In the genomic region with DNA sequence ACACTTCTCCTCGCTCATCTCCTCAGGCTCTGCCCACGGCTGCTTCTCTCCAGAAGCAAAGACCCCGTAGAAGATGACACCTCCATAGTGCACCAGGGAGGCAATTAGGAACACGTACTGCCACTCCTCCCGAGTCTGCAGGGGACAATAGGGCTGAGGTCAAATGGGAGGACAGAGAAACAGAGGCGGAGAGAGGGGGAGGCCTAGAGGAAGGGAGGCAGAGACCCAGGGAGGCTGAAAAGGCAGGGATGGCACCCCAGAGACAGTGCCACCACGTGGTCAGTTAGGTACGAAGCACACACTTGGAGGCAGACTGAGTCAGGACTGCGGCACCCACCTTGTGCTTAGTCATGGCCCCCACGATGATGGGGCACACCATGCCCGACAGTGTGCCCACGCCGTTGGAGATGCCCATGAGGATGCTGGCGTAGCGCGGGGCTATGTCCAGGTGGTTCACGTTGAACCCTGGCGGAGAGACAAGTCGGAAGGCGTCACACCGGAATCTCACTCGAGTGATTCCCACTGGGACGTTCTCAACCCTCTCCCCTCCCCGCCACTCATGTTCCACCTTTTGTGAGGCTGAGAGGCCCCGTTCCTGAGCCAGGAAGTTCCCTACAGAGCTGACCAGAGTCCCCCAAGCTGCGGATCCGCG, we compare ENCODE assay signal across 1 cellular context.
A peak's percentile ranks its signal among the peaks of the same experiment; 100 is the strongest.
TF ChIP-seq lines count a peak whose summit lies in the region.

No MANE protein-coding gene starts in this region.

TF ChIP-seq in K562, 482 proteins besides CTCF, POLR2A, EP300 and RAD21 (continued from another document):
- TF ChIP-seq, protein P1, sequence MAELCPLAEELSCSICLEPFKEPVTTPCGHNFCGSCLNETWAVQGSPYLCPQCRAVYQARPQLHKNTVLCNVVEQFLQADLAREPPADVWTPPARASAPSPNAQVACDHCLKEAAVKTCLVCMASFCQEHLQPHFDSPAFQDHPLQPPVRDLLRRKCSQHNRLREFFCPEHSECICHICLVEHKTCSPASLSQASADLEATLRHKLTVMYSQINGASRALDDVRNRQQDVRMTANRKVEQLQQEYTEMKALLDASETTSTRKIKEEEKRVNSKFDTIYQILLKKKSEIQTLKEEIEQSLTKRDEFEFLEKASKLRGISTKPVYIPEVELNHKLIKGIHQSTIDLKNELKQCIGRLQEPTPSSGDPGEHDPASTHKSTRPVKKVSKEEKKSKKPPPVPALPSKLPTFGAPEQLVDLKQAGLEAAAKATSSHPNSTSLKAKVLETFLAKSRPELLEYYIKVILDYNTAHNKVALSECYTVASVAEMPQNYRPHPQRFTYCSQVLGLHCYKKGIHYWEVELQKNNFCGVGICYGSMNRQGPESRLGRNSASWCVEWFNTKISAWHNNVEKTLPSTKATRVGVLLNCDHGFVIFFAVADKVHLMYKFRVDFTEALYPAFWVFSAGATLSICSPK (IDR thresholded peaks at IDR 0.05; ENCODE audit: borderline replicate concordance): 0 out of 2 replicates have a peak, but pooled peaks have one; percentile 32
- TF ChIP-seq, protein P2, sequence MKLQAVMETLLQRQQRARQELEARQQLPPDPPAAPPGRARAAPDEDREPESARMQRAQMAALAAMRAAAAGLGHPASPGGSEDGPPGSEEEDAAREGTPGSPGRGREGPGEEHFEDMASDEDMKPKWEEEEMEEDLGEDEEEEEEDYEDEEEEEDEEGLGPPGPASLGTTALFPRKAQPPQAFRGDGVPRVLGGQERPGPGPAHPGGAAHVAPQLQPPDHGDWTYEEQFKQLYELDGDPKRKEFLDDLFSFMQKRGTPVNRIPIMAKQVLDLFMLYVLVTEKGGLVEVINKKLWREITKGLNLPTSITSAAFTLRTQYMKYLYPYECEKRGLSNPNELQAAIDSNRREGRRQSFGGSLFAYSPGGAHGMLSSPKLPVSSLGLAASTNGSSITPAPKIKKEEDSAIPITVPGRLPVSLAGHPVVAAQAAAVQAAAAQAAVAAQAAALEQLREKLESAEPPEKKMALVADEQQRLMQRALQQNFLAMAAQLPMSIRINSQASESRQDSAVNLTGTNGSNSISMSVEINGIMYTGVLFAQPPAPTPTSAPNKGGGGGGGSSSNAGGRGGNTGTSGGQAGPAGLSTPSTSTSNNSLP (IDR thresholded peaks at IDR 0.05; ENCODE audit: borderline replicate concordance, low read depth, low read length): no peak
- TF ChIP-seq NR2C2 (CRISPR knock-in tag; IDR thresholded peaks at IDR 0.05) (peak; percentile 23; the same call in 1 of the 2 replicates), NR2C2 (tag; IDR thresholded peaks at IDR 0.05) (no peak), NBN (IDR thresholded peaks at IDR 0.05; ENCODE audit: low read depth) (no peak), NFE2 (IDR thresholded peaks at IDR 0.05; ENCODE audit: low read depth) (peak; percentile 65; the same call in 1 of the 2 replicates), TEAD1 (CRISPR knock-in tag; IDR thresholded peaks at IDR 0.05) (0 out of 4 replicates have a peak, but pooled peaks of 1 of the 2 experiments have one; percentile 20), HDAC8 (tag; IDR thresholded peaks at IDR 0.05) (0 out of 2 replicates have a peak, but pooled peaks have one; percentile 21), ZNF583 (CRISPR knock-in tag; IDR thresholded peaks at IDR 0.05) (no peak), ZNF143 (CRISPR knock-in tag; IDR thresholded peaks at IDR 0.05) (peak; percentile 33; the same call in 1 of the 2 replicates), SMC3 (conservative IDR thresholded peaks at IDR 0.05; ENCODE audit: insufficient read depth, low read depth, low read length) (0 out of 2 replicates have a peak, but pooled peaks have one; percentile 8), NFIX (CRISPR knock-in tag; IDR thresholded peaks at IDR 0.05; ENCODE audit: low read depth) (no peak), ZC3H8 (IDR thresholded peaks at IDR 0.05) (no peak), TOE1 (IDR thresholded peaks at IDR 0.05; ENCODE audit: borderline replicate concordance) (0 out of 2 replicates have a peak, but pooled peaks have one; percentile 29), TOE1 (CRISPR knock-in tag; IDR thresholded peaks at IDR 0.05; ENCODE audit: borderline replicate concordance, low read depth) (no peak)
- TF ChIP-seq, protein P3, sequence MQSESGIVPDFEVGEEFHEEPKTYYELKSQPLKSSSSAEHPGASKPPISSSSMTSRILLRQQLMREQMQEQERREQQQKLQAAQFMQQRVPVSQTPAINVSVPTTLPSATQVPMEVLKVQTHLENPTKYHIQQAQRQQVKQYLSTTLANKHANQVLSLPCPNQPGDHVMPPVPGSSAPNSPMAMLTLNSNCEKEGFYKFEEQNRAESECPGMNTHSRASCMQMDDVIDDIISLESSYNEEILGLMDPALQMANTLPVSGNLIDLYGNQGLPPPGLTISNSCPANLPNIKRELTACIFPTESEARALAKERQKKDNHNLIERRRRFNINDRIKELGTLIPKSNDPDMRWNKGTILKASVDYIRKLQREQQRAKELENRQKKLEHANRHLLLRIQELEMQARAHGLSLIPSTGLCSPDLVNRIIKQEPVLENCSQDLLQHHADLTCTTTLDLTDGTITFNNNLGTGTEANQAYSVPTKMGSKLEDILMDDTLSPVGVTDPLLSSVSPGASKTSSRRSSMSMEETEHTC (IDR thresholded peaks at IDR 0.05): no peak
- TF ChIP-seq, protein P4, sequence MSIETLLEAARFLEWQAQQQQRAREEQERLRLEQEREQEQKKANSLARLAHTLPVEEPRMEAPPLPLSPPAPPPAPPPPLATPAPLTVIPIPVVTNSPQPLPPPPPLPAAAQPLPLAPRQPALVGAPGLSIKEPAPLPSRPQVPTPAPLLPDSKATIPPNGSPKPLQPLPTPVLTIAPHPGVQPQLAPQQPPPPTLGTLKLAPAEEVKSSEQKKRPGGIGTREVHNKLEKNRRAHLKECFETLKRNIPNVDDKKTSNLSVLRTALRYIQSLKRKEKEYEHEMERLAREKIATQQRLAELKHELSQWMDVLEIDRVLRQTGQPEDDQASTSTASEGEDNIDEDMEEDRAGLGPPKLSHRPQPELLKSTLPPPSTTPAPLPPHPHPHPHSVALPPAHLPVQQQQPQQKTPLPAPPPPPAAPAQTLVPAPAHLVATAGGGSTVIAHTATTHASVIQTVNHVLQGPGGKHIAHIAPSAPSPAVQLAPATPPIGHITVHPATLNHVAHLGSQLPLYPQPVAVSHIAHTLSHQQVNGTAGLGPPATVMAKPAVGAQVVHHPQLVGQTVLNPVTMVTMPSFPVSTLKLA (conservative IDR thresholded peaks at IDR 0.05): peak in 1 of 2 experiments; percentile 48; a peak in 2 of 4 replicates
- TF ChIP-seq, protein P5, sequence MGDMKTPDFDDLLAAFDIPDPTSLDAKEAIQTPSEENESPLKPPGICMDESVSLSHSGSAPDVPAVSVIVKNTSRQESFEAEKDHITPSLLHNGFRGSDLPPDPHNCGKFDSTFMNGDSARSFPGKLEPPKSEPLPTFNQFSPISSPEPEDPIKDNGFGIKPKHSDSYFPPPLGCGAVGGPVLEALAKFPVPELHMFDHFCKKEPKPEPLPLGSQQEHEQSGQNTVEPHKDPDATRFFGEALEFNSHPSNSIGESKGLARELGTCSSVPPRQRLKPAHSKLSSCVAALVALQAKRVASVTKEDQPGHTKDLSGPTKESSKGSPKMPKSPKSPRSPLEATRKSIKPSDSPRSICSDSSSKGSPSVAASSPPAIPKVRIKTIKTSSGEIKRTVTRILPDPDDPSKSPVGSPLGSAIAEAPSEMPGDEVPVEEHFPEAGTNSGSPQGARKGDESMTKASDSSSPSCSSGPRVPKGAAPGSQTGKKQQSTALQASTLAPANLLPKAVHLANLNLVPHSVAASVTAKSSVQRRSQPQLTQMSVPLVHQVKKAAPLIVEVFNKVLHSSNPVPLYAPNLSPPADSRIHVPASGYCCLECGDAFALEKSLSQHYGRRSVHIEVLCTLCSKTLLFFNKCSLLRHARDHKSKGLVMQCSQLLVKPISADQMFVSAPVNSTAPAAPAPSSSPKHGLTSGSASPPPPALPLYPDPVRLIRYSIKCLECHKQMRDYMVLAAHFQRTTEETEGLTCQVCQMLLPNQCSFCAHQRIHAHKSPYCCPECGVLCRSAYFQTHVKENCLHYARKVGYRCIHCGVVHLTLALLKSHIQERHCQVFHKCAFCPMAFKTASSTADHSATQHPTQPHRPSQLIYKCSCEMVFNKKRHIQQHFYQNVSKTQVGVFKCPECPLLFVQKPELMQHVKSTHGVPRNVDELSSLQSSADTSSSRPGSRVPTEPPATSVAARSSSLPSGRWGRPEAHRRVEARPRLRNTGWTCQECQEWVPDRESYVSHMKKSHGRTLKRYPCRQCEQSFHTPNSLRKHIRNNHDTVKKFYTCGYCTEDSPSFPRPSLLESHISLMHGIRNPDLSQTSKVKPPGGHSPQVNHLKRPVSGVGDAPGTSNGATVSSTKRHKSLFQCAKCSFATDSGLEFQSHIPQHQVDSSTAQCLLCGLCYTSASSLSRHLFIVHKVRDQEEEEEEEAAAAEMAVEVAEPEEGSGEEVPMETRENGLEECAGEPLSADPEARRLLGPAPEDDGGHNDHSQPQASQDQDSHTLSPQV (IDR thresholded peaks at IDR 0.05): peak; percentile 84
- TF ChIP-seq, protein P6, sequence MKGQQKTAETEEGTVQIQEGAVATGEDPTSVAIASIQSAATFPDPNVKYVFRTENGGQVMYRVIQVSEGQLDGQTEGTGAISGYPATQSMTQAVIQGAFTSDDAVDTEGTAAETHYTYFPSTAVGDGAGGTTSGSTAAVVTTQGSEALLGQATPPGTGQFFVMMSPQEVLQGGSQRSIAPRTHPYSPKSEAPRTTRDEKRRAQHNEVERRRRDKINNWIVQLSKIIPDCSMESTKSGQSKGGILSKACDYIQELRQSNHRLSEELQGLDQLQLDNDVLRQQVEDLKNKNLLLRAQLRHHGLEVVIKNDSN (CRISPR knock-in tag; IDR thresholded peaks at IDR 0.05): peak; percentile 75
